ENCODE assay signal across 14 cellular contexts in genomic region chr5:78243639-78244038, GRCh38. TPM values are rescaled to one million over a fixed set of nuclear protein-coding genes. Genes with fewer than 3 reads are reported as not detected.
DNase-seq lines count a peak whose midpoint lies in the region; ATAC-seq lines count a peak whose summit lies in the region.
"Had no signal": no experiment of that assay in that cellular context is flagged by ENCODE, and none has a peak within 500 bp of the region (broad histone marks: within the 10 kb centered on the region; RNA-seq: fewer than 3 reads in every experiment).

No MANE protein-coding gene starts in this region.

- DNase-seq in AG20443 (ENCODE audit: low spot score) (peak; percentile 67), HS-5 (ENCODE audit: low read depth) (peak; percentile 20), lung microvascular endothelial cell (ENCODE audit: low read depth in 2 of 2) (peak; percentile 67 to 96), COLO668 (lab: John Stamatoyannopoulos, UW; ENCODE audit: unreplicated experiment) (no peak), KG1 (lab: John Stamatoyannopoulos, UW) (no peak)
- DNase-seq in central memory CD8-positive, alpha-beta T cell (ENCODE audit: low spot score in 2 of 2): no peak
- no peak for DNase-seq in stimulated activated CD4-positive, alpha-beta T cell treated with anti-CD3 and anti-CD28 coated beads, Interleukin-2, amount 100 ng/mL, for 48 hours
- DNase-seq: CD8-positive, alpha-beta memory T cell; NCI-H2107; right lobe of liver; stimulated activated naive CD8-positive, alpha-beta T cell treated with anti-CD3 and anti-CD28 coated beads, Interleukin-15, amount 100 ng/mL, for 72 hours had no signal

- no peaks in the 10 kb centered on the region for H3K9me3 Mint-ChIP-seq in central memory CD8-positive, alpha-beta T cell
- H3K9me3 Mint-ChIP-seq: CD8-positive, alpha-beta memory T cell; stimulated activated naive CD8-positive, alpha-beta T cell treated with anti-CD3 and anti-CD28 coated beads, Interleukin-15, amount 100 ng/mL, for 72 hours; WTC11 had no signal

- no peak overlapping the region for H3K4me3 Mint-ChIP-seq in central memory CD8-positive, alpha-beta T cell
- H3K4me3 Mint-ChIP-seq: CD8-positive, alpha-beta memory T cell; nephron; stimulated activated naive CD8-positive, alpha-beta T cell treated with anti-CD3 and anti-CD28 coated beads, Interleukin-15, amount 100 ng/mL, for 72 hours; WTC11 had no signal

- no peaks in the 10 kb centered on the region for H3K27me3 Mint-ChIP-seq in central memory CD8-positive, alpha-beta T cell
- H3K27me3 Mint-ChIP-seq: CD8-positive, alpha-beta memory T cell; stimulated activated naive CD8-positive, alpha-beta T cell treated with anti-CD3 and anti-CD28 coated beads, Interleukin-15, amount 100 ng/mL, for 72 hours had no signal

- ATAC-seq in central memory CD8-positive, alpha-beta T cell (replicated peaks; ENCODE audit: extremely low read depth, poor library complexity, severe bottlenecking): no peak
- ATAC-seq in HG03025 (IDR thresholded peaks at IDR 0.05; ENCODE audit: low FRiP score, unreplicated experiment): no peak
- ATAC-seq: stimulated activated naive CD8-positive, alpha-beta T cell treated with anti-CD3 and anti-CD28 coated beads, Interleukin-15, amount 100 ng/mL, for 72 hours; WTC11 had no signal

- H3K36me3 Mint-ChIP-seq in central memory CD8-positive, alpha-beta T cell (ENCODE audit: insufficient read depth): peaks cover 10% of the 10 kb centered on the region
- H3K36me3 Mint-ChIP-seq: WTC11 had no signal

- H3K27ac Mint-ChIP-seq in central memory CD8-positive, alpha-beta T cell (ENCODE audit: low read depth): peak overlapping the region; percentile 26
- H3K27ac Mint-ChIP-seq: nephron; stimulated activated naive CD8-positive, alpha-beta T cell treated with anti-CD3 and anti-CD28 coated beads, Interleukin-15, amount 100 ng/mL, for 72 hours; WTC11 had no signal

- peaks cover 29% of the 10 kb centered on the region for H3K4me1 Mint-ChIP-seq in central memory CD8-positive, alpha-beta T cell
- H3K4me1 Mint-ChIP-seq: nephron; stimulated activated naive CD8-positive, alpha-beta T cell treated with anti-CD3 and anti-CD28 coated beads, Interleukin-15, amount 100 ng/mL, for 72 hours; WTC11 had no signal

RNA-seq across cellular contexts. Expression of gene AP3B1, which starts 50.9 kb away (rescaled TPM):
- 34.9 and 36.3 TPM in 2 replicates for total RNA-seq in lung microvascular endothelial cell

Comparison
In these comparisons a context has a peak if more than half of its experiments do, and no peak if none do; other contexts are left out.
1. DNase-seq: peak in AG20443 (single experiment), HS-5 (single experiment) and lung microvascular endothelial cell (2 of 2); none in central memory CD8-positive, alpha-beta T cell (0 of 2), COLO668 (single experiment), stimulated activated CD4-positive, alpha-beta T cell treated with anti-CD3 and anti-CD28 coated beads, Interleukin-2, amount 100 ng/mL, for 48 hours (0 of 2) and KG1 (single experiment).